9 cellular contexts compared by ENCODE assay signal in genomic region chr7:157299613-157300405, GRCh38. TPM values are rescaled to one million over a fixed set of nuclear protein-coding genes. Genes with fewer than 3 reads are reported as not detected.
DNase-seq lines count a peak whose midpoint lies in the region; ATAC-seq, FAIRE-seq and TF ChIP-seq lines count a peak whose summit lies in the region.
"Had no signal": no experiment of that assay in that cellular context is flagged by ENCODE, and none has a peak within 500 bp of the region (broad histone marks: within the 10 kb centered on the region; RNA-seq: fewer than 3 reads in every experiment).

No MANE protein-coding gene starts in this region.

- no peaks in the 10 kb centered on the region for H3K27me3 Mint-ChIP-seq in activated CD4-positive, alpha-beta T cell treated with anti-CD3 and anti-CD28 coated beads for 36 hours

- CTCF ChIA-PET in activated CD4-positive, alpha-beta T cell treated with anti-CD3 and anti-CD28 coated beads for 36 hours (lab: Charles Lee): interaction anchor here (1.0 kb wide), 1 partner anchor 39 kb away, joined by 3 read pairs; no protein-coding TSS in a partner anchor
- CTCF ChIA-PET in endothelial cell of umbilical vein (lab: Charles Lee): no interaction called here

- no peaks in the 10 kb centered on the region for H3K27me3 ChIP-seq in endothelial cell of umbilical vein (ENCODE audit: control insufficient read depth in 2 of 2, insufficient read depth in 2 of 2, low read length in 2 of 2)

- no TSS peak for BruUV-seq in endothelial cell of umbilical vein (replicated peaks; lab: Mats Ljungman, UMichigan)

- H3K4me3 ChIP-seq in endothelial cell of umbilical vein (replicated peaks in 1 of 3; ENCODE audit: insufficient read depth in 1 of 3, low read depth in 1 of 3, low read length in 3 of 3) (no peak overlapping the region), skin epidermis (peak overlapping the region in 2 of 7 experiments; percentile 15 to 28)

- no peak overlapping the region for H3K4me2 ChIP-seq in endothelial cell of umbilical vein (ENCODE audit: insufficient read depth, low read length)

- H3K4me3 Mint-ChIP-seq in activated CD4-positive, alpha-beta T cell treated with anti-CD3 and anti-CD28 coated beads for 36 hours: peak overlapping the region; percentile 12
- H3K4me3 Mint-ChIP-seq: activated B cell treated with CpG ODN at 0.5 μM for 24 hours had no signal

- TF ChIP-seq CTCF in endothelial cell of umbilical vein (IDR thresholded peaks at IDR 0.05; ENCODE audit: extremely low read depth in 1 of 2, insufficient read depth in 1 of 2, low read depth in 1 of 2, low read length in 2 of 2): no peak

- peak overlapping the region; percentile 84 for H3K27ac Mint-ChIP-seq in activated CD4-positive, alpha-beta T cell treated with anti-CD3 and anti-CD28 coated beads for 36 hours
- H3K27ac Mint-ChIP-seq: activated B cell treated with CpG ODN at 0.5 μM for 24 hours had no signal

- peaks cover 4% of the 10 kb centered on the region for H3K4me1 ChIP-seq in endothelial cell of umbilical vein (ENCODE audit: control insufficient read depth, extremely low read depth, insufficient read depth, low read length)

- H3K9me3 Mint-ChIP-seq in activated CD4-positive, alpha-beta T cell treated with anti-CD3 and anti-CD28 coated beads for 36 hours (ENCODE audit: low read depth): no peaks in the 10 kb centered on the region
- H3K9me3 Mint-ChIP-seq: activated B cell treated with CpG ODN at 0.5 μM for 24 hours had no signal

- peak; percentile 32 for ATAC-seq in activated CD4-positive, alpha-beta T cell treated with anti-CD3 and anti-CD28 coated beads for 36 hours

- H3K9me3 ChIP-seq in endothelial cell of umbilical vein (replicated peaks; ENCODE audit: control insufficient read depth, insufficient read depth, low read length): no peaks in the 10 kb centered on the region

- peaks cover 35% of the 10 kb centered on the region for H3K4me1 Mint-ChIP-seq in activated CD4-positive, alpha-beta T cell treated with anti-CD3 and anti-CD28 coated beads for 36 hours

- dilution Hi-C loops in endothelial cell of umbilical vein (cut with MboI; ENCODE audit: extremely low pct_ligation_motif_present, low sequenced_read_pairs): no loop called here

- no peak overlapping the region for H3K9ac ChIP-seq in endothelial cell of umbilical vein (replicated peaks; ENCODE audit: extremely low read depth, insufficient read depth, low read length)

- DNase-seq in activated CD4-positive, alpha-beta T cell treated with anti-CD3 and anti-CD28 coated beads for 36 hours: peak; percentile 75
- no peak for DNase-seq in activated CD4-positive, alpha-beta T cell treated with anti-CD3 and anti-CD28 coated beads for 1 hour
- DNase-seq in T-helper 2 cell (peak in 3 of 5 experiments; percentile 25 to 83 (median 37)), endothelial cell of umbilical vein (ENCODE audit: low read depth, low spot score) (no peak), NCI-H1694 (lab: John Stamatoyannopoulos, UW) (no peak), NCI-H2029 (lab: John Stamatoyannopoulos, UW) (no peak), DMS153 treated with DMSO at 0.1 percent for 48 hours (lab: John Stamatoyannopoulos, UW; ENCODE audit: unreplicated experiment) (no peak)
- DNase-seq: activated B cell treated with CpG ODN at 0.5 μM for 24 hours had no signal

- POLR2A ChIA-PET in activated CD4-positive, alpha-beta T cell treated with anti-CD3 and anti-CD28 coated beads for 36 hours (lab: Charles Lee): no interaction called here
- POLR2A ChIA-PET in endothelial cell of umbilical vein (lab: Charles Lee): no interaction called here

- FAIRE-seq in endothelial cell of umbilical vein (lab: Jason Lieb, UNC): peak; percentile 37

- no peak for TF ChIP-seq POLR2A in endothelial cell of umbilical vein (IDR thresholded peaks at IDR 0.05; ENCODE audit: low read depth, low read length)

- no peaks in the 10 kb centered on the region for H3K36me3 Mint-ChIP-seq in activated CD4-positive, alpha-beta T cell treated with anti-CD3 and anti-CD28 coated beads for 36 hours (ENCODE audit: low read depth)

- intact Hi-C loops in activated CD4-positive, alpha-beta T cell treated with anti-CD3 and anti-CD28 coated beads for 36 hours (cut with DNase I, micrococcal nuclease): loop anchor here (10.0 kb wide), 2 partner anchors 195 to 525 kb away; no protein-coding TSS in a partner anchor
- intact Hi-C loops in endothelial cell of umbilical vein (cut with micrococcal nuclease): no loop called here

- H3K27ac ChIP-seq in endothelial cell of umbilical vein (ENCODE audit: insufficient read depth, low read depth, low read length) (no peak overlapping the region), skin epidermis (peak overlapping the region in 18 of 21 experiments; percentile 40 to 89 (median 74))

- no peaks in the 10 kb centered on the region for H3K36me3 ChIP-seq in endothelial cell of umbilical vein (ENCODE audit: control insufficient read depth in 2 of 2, extremely low read depth in 1 of 2, insufficient read depth in 2 of 2, low read length in 2 of 2)

- H3K79me2 ChIP-seq in endothelial cell of umbilical vein (ENCODE audit: control insufficient read depth, insufficient read depth, low read length): no peaks in the 10 kb centered on the region

- H3K9me1 ChIP-seq in endothelial cell of umbilical vein (replicated peaks; ENCODE audit: control insufficient read depth, extremely low read depth, insufficient read depth, low read length): no peaks in the 10 kb centered on the region

- no peak overlapping the region for H2AFZ ChIP-seq in endothelial cell of umbilical vein (ENCODE audit: low read depth, low read length)

- no peaks in the 10 kb centered on the region for H4K20me1 ChIP-seq in endothelial cell of umbilical vein (replicated peaks; ENCODE audit: control insufficient read depth, extremely low read depth, insufficient read depth, low read length)

TF ChIP-seq in endothelial cell of umbilical vein, 7 proteins besides CTCF, POLR2A, EP300 and RAD21:
- no peak for TF ChIP-seq FOS (IDR thresholded peaks at IDR 0.05; ENCODE audit: borderline replicate concordance, insufficient read depth, low read length)
- no peak for TF ChIP-seq POLR2AphosphoS5 (IDR thresholded peaks at IDR 0.05; ENCODE audit: insufficient read depth, low read depth, low read length)
- TF ChIP-seq GATA2 (IDR thresholded peaks at IDR 0.05; ENCODE audit: insufficient read depth, insufficient read length, low read depth, low read length): no peak
- TF ChIP-seq MAX (IDR thresholded peaks at IDR 0.05; ENCODE audit: insufficient read depth, insufficient read length): no peak
- TF ChIP-seq MYC (IDR thresholded peaks at IDR 0.05; ENCODE audit: low read depth, low read length): no peak
- TF ChIP-seq EZH2 (IDR thresholded peaks at IDR 0.05; ENCODE audit: borderline replicate concordance, low read depth, low read length, severe bottlenecking): no peak
- TF ChIP-seq JUN (IDR thresholded peaks at IDR 0.05; ENCODE audit: borderline replicate concordance, insufficient read depth, insufficient read length, low read depth): no peak

RNA-seq across cellular contexts. Expression of gene DNAJB6, which starts 37.0 kb away (rescaled TPM):
- total RNA-seq in activated CD4-positive, alpha-beta T cell treated with anti-CD3 and anti-CD28 coated beads for 36 hours: 10 to 100 TPM; 89.9 to 92.9 TPM
- total RNA-seq in endothelial cell of umbilical vein: 135 and 138 TPM in 2 replicates
- polyA plus RNA-seq in endothelial cell of umbilical vein: 58.5 and 69.6 TPM in 2 replicates
- 69.2 and 75.1 TPM in 2 replicates for polyA plus RNA-seq in endothelial cell of umbilical vein (2011; cell fraction: cytosol; rRNA removed)
- polyA plus RNA-seq in endothelial cell of umbilical vein (2011; cell fraction: nucleus; rRNA removed): 86.7 and 114 TPM in 2 replicates
- 121 and 148 TPM in 2 replicates for polyA plus RNA-seq in endothelial cell of umbilical vein (2012)
- polyA minus RNA-seq in endothelial cell of umbilical vein: 56.0 and 57.0 TPM in 2 replicates
- polyA minus RNA-seq in endothelial cell of umbilical vein (2011; cell fraction: cytosol; rRNA and poly(A)+ RNA removed): 40.8 TPM
- polyA minus RNA-seq in endothelial cell of umbilical vein (2011; cell fraction: nucleus; rRNA and poly(A)+ RNA removed): 80.9 and 82.0 TPM in 2 replicates

Comparison
In these comparisons a context has a peak if more than half of its experiments do, and no peak if none do; other contexts are left out.
1. DNase-seq: peak in activated CD4-positive, alpha-beta T cell treated with anti-CD3 and anti-CD28 coated beads for 36 hours (single experiment) and T-helper 2 cell (3 of 5); none in activated CD4-positive, alpha-beta T cell treated with anti-CD3 and anti-CD28 coated beads for 1 hour (single experiment), endothelial cell of umbilical vein (single experiment), NCI-H1694 (single experiment), NCI-H2029 (single experiment) and DMS153 treated with DMSO at 0.1 percent for 48 hours (single experiment).